13 cellular contexts compared by ENCODE assay signal in the genomic region with DNA sequence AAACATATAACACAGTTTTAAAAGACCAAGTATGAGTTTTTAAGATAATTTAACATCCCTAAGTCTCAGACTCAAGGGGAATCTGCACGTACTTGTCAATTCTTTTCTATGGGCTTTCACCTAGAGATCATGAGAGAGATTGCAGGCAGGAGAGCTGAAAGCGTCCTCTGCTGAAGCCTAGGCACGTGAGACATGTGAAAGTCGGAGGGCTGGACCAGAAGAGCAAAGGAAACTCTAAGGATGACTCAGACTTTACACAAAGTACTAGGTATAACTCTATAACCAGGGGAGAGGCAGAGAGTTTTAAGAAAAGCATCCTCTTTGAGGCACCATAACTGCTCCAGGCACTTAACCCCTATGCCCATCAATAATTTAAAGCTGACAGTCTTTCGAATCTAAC.
DNase-seq lines count a peak whose midpoint lies in the region; ATAC-seq and TF ChIP-seq lines count a peak whose summit lies in the region.
"Had no signal": no experiment of that assay in that cellular context is flagged by ENCODE, and none has a peak within 500 bp of the region (broad histone marks: within the 10 kb centered on the region; RNA-seq: fewer than 3 reads in every experiment).

No MANE protein-coding gene starts in this region.

- no peak overlapping the region for H4K8ac ChIP-seq in mesendoderm (ENCODE audit: low read depth, low read length)

- H4K5ac ChIP-seq in mesendoderm (ENCODE audit: low read length): no peak overlapping the region

- no peak overlapping the region for H2AK5ac ChIP-seq in mesendoderm (ENCODE audit: low read length)

- intact Hi-C loops in stomach (cut with DNase I; ENCODE audit: low total_unique reads): no loop called here

- no peak overlapping the region for H3K4ac ChIP-seq in mesendoderm (ENCODE audit: low read depth, low read length)

- H3K4me1 ChIP-seq in mesendoderm (ENCODE audit: control insufficient read depth, low read depth, low read length): no peaks in the 10 kb centered on the region
- no peaks in the 10 kb centered on the region for H3K4me1 ChIP-seq in stomach

- TF ChIP-seq CTCF in stomach (IDR thresholded peaks at IDR 0.05): no peak

- no peak for TF ChIP-seq POLR2A in stomach (IDR thresholded peaks at IDR 0.05)

- H3K4me2 ChIP-seq in mesendoderm (ENCODE audit: low read length): no peak overlapping the region
- H3K4me2 ChIP-seq: SK-N-SH had no signal

- no peak overlapping the region for H3K23ac ChIP-seq in mesendoderm (ENCODE audit: low read length)

- H2BK15ac ChIP-seq in mesendoderm (replicated peaks; ENCODE audit: low read depth): no peak overlapping the region

- no peak overlapping the region for H3K18ac ChIP-seq in mesendoderm (ENCODE audit: low read length)

- H2BK5ac ChIP-seq in mesendoderm (ENCODE audit: low read length): no peak overlapping the region

- H3K56ac ChIP-seq in mesendoderm (ENCODE audit: low read length): no peak overlapping the region

- in situ Hi-C loops in SK-MEL-5 (cut with HindIII; ENCODE audit: low pct_unique_long_range_greater_than_20kb, low sequenced_read_pairs): no loop called here

- DNase-seq in SK-MEL-5 (ENCODE audit: low read depth, low spot score) (peak; percentile 20), mesendoderm (peak; percentile 23), MG63 (no peak), stomach (no peak), UCSD-AML1 (lab: John Stamatoyannopoulos, UW; ENCODE audit: unreplicated experiment) (no peak)
- DNase-seq: IMR-90, Karpas-422, NCI-H187 treated with DMSO at 0.1 percent for 48 hours, NCI-H446, SK-N-SH, T-cell had no signal

- no peaks in the 10 kb centered on the region for H3K9me3 ChIP-seq in MG63
- no peaks in the 10 kb centered on the region for H3K9me3 ChIP-seq in stomach
- H3K9me3 ChIP-seq: SK-N-SH had no signal

- H3K27me3 ChIP-seq in mesendoderm (ENCODE audit: insufficient read depth, low read length, poor library complexity) (no peaks in the 10 kb centered on the region), MG63 (no peaks in the 10 kb centered on the region), stomach (no peaks in the 10 kb centered on the region)

- H3K4me3 ChIP-seq in mesendoderm (ENCODE audit: low read length): no peak overlapping the region
- H3K4me3 ChIP-seq in MG63: no peak overlapping the region
- H3K4me3 ChIP-seq in stomach: no peak overlapping the region

- H3K79me1 ChIP-seq in mesendoderm (ENCODE audit: low read length): no peaks in the 10 kb centered on the region

- no CpG with 5 or more reads among the region's 5 CpGs for WGBS in mesendoderm (ENCODE audit: extremely low coverage, insufficient coverage, low lambda C conversion rate)
- WGBS in stomach, 5 donors: 47 to 77% (median 68%) methylated on average over 5 of the region's 5 CpGs

- H2BK120ac ChIP-seq in mesendoderm (ENCODE audit: low read depth, low read length): no peak overlapping the region

- ATAC-seq in GM18511 (IDR thresholded peaks at IDR 0.05; ENCODE audit: unreplicated experiment) (peak; percentile 68), HG03025 (IDR thresholded peaks at IDR 0.05; ENCODE audit: low FRiP score, unreplicated experiment) (peak; percentile 63)
- ATAC-seq: T-cell had no signal

- H3K36me3 ChIP-seq in mesendoderm (ENCODE audit: control insufficient read depth, insufficient read depth, low read length): no peaks in the 10 kb centered on the region
- H3K36me3 ChIP-seq in MG63: no peaks in the 10 kb centered on the region
- H3K36me3 ChIP-seq in stomach: no peaks in the 10 kb centered on the region

- no peak overlapping the region for H3K27ac ChIP-seq in mesendoderm (ENCODE audit: low read depth, low read length)
- no peak overlapping the region for H3K27ac ChIP-seq in stomach

- no peak overlapping the region for H3K9ac ChIP-seq in mesendoderm (ENCODE audit: low read length)
- H3K9ac ChIP-seq: SK-N-SH had no signal

- H3K79me2 ChIP-seq in mesendoderm (ENCODE audit: control insufficient read depth, insufficient read depth, low read length): no peaks in the 10 kb centered on the region

- no peak for TF ChIP-seq EP300 in stomach (IDR thresholded peaks at IDR 0.05)

Comparison
In these comparisons a context has a peak if more than half of its experiments do, and no peak if none do; other contexts are left out.
1. DNase-seq: peak in SK-MEL-5 (single experiment) and mesendoderm (single experiment); none in MG63 (single experiment), stomach (single experiment) and UCSD-AML1 (single experiment).